ENCODE assay signal across 19 cellular contexts in genomic region chr15:56839641-56840040, GRCh38.
"Had no signal": no experiment of that assay in that cellular context is flagged by ENCODE, and none has a peak within 500 bp of the region (broad histone marks: within the 10 kb centered on the region; RNA-seq: fewer than 3 reads in every experiment).

No MANE protein-coding gene starts in this region.

- H3K9me3 Mint-ChIP-seq: stimulated activated naive CD8-positive, alpha-beta T cell treated with anti-CD3 and anti-CD28 coated beads, Interleukin-15, amount 100 ng/mL, for 72 hours had no signal

- H3K27ac Mint-ChIP-seq: nephron; progenitor cell of endocrine pancreas; stimulated activated naive CD8-positive, alpha-beta T cell treated with anti-CD3 and anti-CD28 coated beads, Interleukin-15, amount 100 ng/mL, for 72 hours had no signal

- H3K4me1 Mint-ChIP-seq: stimulated activated naive CD8-positive, alpha-beta T cell treated with anti-CD3 and anti-CD28 coated beads, Interleukin-15, amount 100 ng/mL, for 72 hours had no signal

- ATAC-seq: gastrocnemius medialis; heart right ventricle; pancreas; right cardiac atrium; stimulated activated naive CD8-positive, alpha-beta T cell treated with anti-CD3 and anti-CD28 coated beads, Interleukin-15, amount 100 ng/mL, for 72 hours; upper lobe of right lung had no signal

- H3K4me1 ChIP-seq: gastrocnemius medialis, pancreas, testis, tibial nerve, upper lobe of right lung had no signal

- H3K4me3 ChIP-seq: dorsolateral prefrontal cortex, gastrocnemius medialis, heart right ventricle, pancreas, testis, tibial nerve, upper lobe of right lung had no signal

- H3K27me3 ChIP-seq: dorsolateral prefrontal cortex, gastrocnemius medialis, heart right ventricle, pancreas, testis, tibial nerve, upper lobe of right lung had no signal

- H3K27ac ChIP-seq: dorsolateral prefrontal cortex, gastrocnemius medialis, heart right ventricle, pancreas, testis, tibial nerve, upper lobe of right lung had no signal

- DNase-seq: cortex of kidney; dorsolateral prefrontal cortex; effector CD8-positive, alpha-beta T cell; gastrocnemius medialis; heart right ventricle; hypothalamus; kidney glomerular epithelial cell; occipital lobe; pancreas; right cardiac atrium; small intestine; stimulated activated CD4-positive, alpha-beta T cell treated with anti-CD3 and anti-CD28 coated beads, Interleukin-2, amount 100 ng/mL, for 48 hours; stimulated activated naive CD8-positive, alpha-beta T cell treated with anti-CD3 and anti-CD28 coated beads, Interleukin-15, amount 100 ng/mL, for 72 hours; testis; upper lobe of right lung had no signal

- H3K4me3 Mint-ChIP-seq: nephron; stimulated activated naive CD8-positive, alpha-beta T cell treated with anti-CD3 and anti-CD28 coated beads, Interleukin-15, amount 100 ng/mL, for 72 hours had no signal

- H3K9me3 ChIP-seq: gastrocnemius medialis, heart right ventricle, pancreas, testis, tibial nerve, upper lobe of right lung had no signal

- H3K36me3 ChIP-seq: gastrocnemius medialis, heart right ventricle, pancreas, tibial nerve, upper lobe of right lung had no signal

- FAIRE-seq: islet of Langerhans, pancreas, small intestine had no signal

- H3K27me3 Mint-ChIP-seq: progenitor cell of endocrine pancreas; stimulated activated naive CD8-positive, alpha-beta T cell treated with anti-CD3 and anti-CD28 coated beads, Interleukin-15, amount 100 ng/mL, for 72 hours had no signal
